Comparison of ENCODE assay signal across 14 cellular contexts in genomic region chr14:73427516-73428264, GRCh38. TPM values are rescaled to one million over a fixed set of nuclear protein-coding genes. Genes with fewer than 3 reads are reported as not detected.
DNase-seq lines count a peak whose midpoint lies in the region; ATAC-seq and TF ChIP-seq lines count a peak whose summit lies in the region.
"Had no signal": no experiment of that assay in that cellular context is flagged by ENCODE, and none has a peak within 500 bp of the region (broad histone marks: within the 10 kb centered on the region; RNA-seq: fewer than 3 reads in every experiment).

No MANE protein-coding gene starts in this region.

- H3K9me3 ChIP-seq in GM23248 (ENCODE audit: low read depth): no peaks in the 10 kb centered on the region
- H3K9me3 ChIP-seq: ovary had no signal

- peaks cover 15% of the 10 kb centered on the region for H4K20me1 ChIP-seq in GM23248 (ENCODE audit: insufficient read depth)

- no peak overlapping the region for H3K9ac ChIP-seq in GM23248

- peaks cover 56% of the 10 kb centered on the region for H3K4me1 Mint-ChIP-seq in activated B cell treated with CpG ODN at 0.5 μM for 24 hours

- H3F3A ChIP-seq in GM23248 (ENCODE audit: insufficient read depth): peaks cover 43% of the 10 kb centered on the region

- in situ Hi-C loops in GM23248 (cut with MboI): no loop called here

- H3K4me3 ChIP-seq in GM23248 (no peak overlapping the region), skin epidermis (no peak overlapping the region)
- H3K4me3 ChIP-seq: ovary had no signal

- DNase-seq in GM23248 (no peak), activated B cell treated with CpG ODN at 0.5 μM for 24 hours (no peak), iris pigment epithelial cell (ENCODE audit: low read depth) (peak; percentile 65), superior temporal gyrus (ENCODE audit: extremely low spot score) (no peak), NCI-H2107 treated with DMSO at 0.1 percent for 48 hours (lab: John Stamatoyannopoulos, UW; ENCODE audit: unreplicated experiment) (no peak), NCI-H187 (lab: John Stamatoyannopoulos, UW) (no peak)
- DNase-seq: activated CD4-positive, alpha-beta T cell treated with anti-CD3 and anti-CD28 coated beads, Interleukin-2, amount 10 ng/mL, durations not matched to agents 24 days and 14 days; GOT3; hippocampal formation; MM.1S; ovary; stimulated activated naive CD4-positive, alpha-beta T cell had no signal

- no peaks in the 10 kb centered on the region for H3K27me3 Mint-ChIP-seq in activated B cell treated with CpG ODN at 0.5 μM for 24 hours
- H3K27me3 Mint-ChIP-seq: activated CD4-positive, alpha-beta T cell treated with anti-CD3 and anti-CD28 coated beads, Interleukin-2, amount 10 ng/mL, durations not matched to agents 24 days and 14 days had no signal

- H3K27ac Mint-ChIP-seq in activated B cell treated with CpG ODN at 0.5 μM for 24 hours: peak overlapping the region; percentile 76
- H3K27ac Mint-ChIP-seq: activated CD4-positive, alpha-beta T cell treated with anti-CD3 and anti-CD28 coated beads, Interleukin-2, amount 10 ng/mL, durations not matched to agents 24 days and 14 days had no signal

- peak overlapping the region; percentile 24 for H3K4me2 ChIP-seq in GM23248 (ENCODE audit: unreplicated experiment)

- H3K79me2 ChIP-seq in GM23248 (ENCODE audit: insufficient read depth): peaks cover 100% of the 10 kb centered on the region

- intact Hi-C loops in activated B cell treated with CpG ODN at 0.5 μM for 24 hours (cut with micrococcal nuclease): no loop called here

- 86% methylated on average over 4 of the region's 4 CpGs for WGBS in GM23248 (ENCODE audit: low coverage in 1 of 2, low lambda C conversion rate in 2 of 2, missing lambda C conversion rate in 2 of 2), 2 experiments

- H3K27ac ChIP-seq in GM23248 (peak overlapping the region; percentile 11; the same call in 1 of the 2 replicates), skin epidermis (peak overlapping the region in 13 of 21 experiments; percentile 8 to 67 (median 31))

- CTCF ChIA-PET in activated B cell treated with CpG ODN at 0.5 μM for 24 hours (lab: Charles Lee): no interaction called here

- no peaks in the 10 kb centered on the region for H3K36me3 ChIP-seq in GM23248 (ENCODE audit: low read depth)
- H3K36me3 ChIP-seq: ovary had no signal

- H3K4me3 Mint-ChIP-seq in activated B cell treated with CpG ODN at 0.5 μM for 24 hours: no peak overlapping the region
- H3K4me3 Mint-ChIP-seq: activated CD4-positive, alpha-beta T cell treated with anti-CD3 and anti-CD28 coated beads, Interleukin-2, amount 10 ng/mL, durations not matched to agents 24 days and 14 days had no signal

- H3K27me3 ChIP-seq in GM23248 (replicated peaks; ENCODE audit: insufficient read depth): no peaks in the 10 kb centered on the region
- H3K27me3 ChIP-seq: ovary had no signal

- POLR2A ChIA-PET in activated B cell treated with CpG ODN at 0.5 μM for 24 hours (lab: Charles Lee): interaction anchor here (0.9 to 1.6 kb wide), 3 partner anchors 13 to 26 kb away, joined by 4 to 13 read pairs (median 4); no protein-coding TSS in a partner anchor

- no peak for TF ChIP-seq CTCF in activated B cell treated with CpG ODN at 0.5 μM for 24 hours (IDR thresholded peaks at IDR 0.05)

- no peak for ATAC-seq in activated B cell treated with CpG ODN at 0.5 μM for 24 hours (ENCODE audit: low read depth)
- no peak for ATAC-seq in HG03521 (IDR thresholded peaks at IDR 0.05; ENCODE audit: unreplicated experiment)

- H3K9me3 Mint-ChIP-seq in activated B cell treated with CpG ODN at 0.5 μM for 24 hours: no peaks in the 10 kb centered on the region
- H3K9me3 Mint-ChIP-seq: activated CD4-positive, alpha-beta T cell treated with anti-CD3 and anti-CD28 coated beads, Interleukin-2, amount 10 ng/mL, durations not matched to agents 24 days and 14 days had no signal

- no peak overlapping the region for H2AFZ ChIP-seq in GM23248

- H3K4me1 ChIP-seq in GM23248 (ENCODE audit: insufficient read depth): peaks cover 21% of the 10 kb centered on the region

- no peaks in the 10 kb centered on the region for H3K9me2 ChIP-seq in GM23248 (ENCODE audit: insufficient read depth)

- peaks cover 9% of the 10 kb centered on the region for H3K36me3 Mint-ChIP-seq in activated B cell treated with CpG ODN at 0.5 μM for 24 hours (ENCODE audit: low read depth)

RNA-seq across cellular contexts. Expression of gene NUMB, which starts 30.7 kb away (rescaled TPM):
- total RNA-seq in GM23248 (2014; rRNA removed; shearing (Covaris generic)): 64.8 and 101 TPM in 2 replicates
- 130 and 142 TPM in 2 replicates for polyA plus RNA-seq in GM23248 (2016; fragmentation: Nextera tagmentation; extraction: Ambion mirVana)
- 69.5 and 71.4 TPM in 2 replicates for total RNA-seq in activated B cell treated with CpG ODN at 0.5 μM for 24 hours
